ENCODE assay signal across 11 cellular contexts in genomic region chr7:41628926-41629325, GRCh38.
A peak's percentile ranks its signal among the peaks of the same experiment; 100 is the strongest.
DNase-seq lines count a peak whose midpoint lies in the region; ATAC-seq, FAIRE-seq and TF ChIP-seq lines count a peak whose summit lies in the region.
"Had no signal": no experiment of that assay in that cellular context is flagged by ENCODE, and none has a peak within 500 bp of the region (broad histone marks: within the 10 kb centered on the region; RNA-seq: fewer than 3 reads in every experiment).

No MANE protein-coding gene starts in this region.

- H3K9me3 Mint-ChIP-seq in stimulated activated naive CD8-positive, alpha-beta T cell treated with anti-CD3 and anti-CD28 coated beads, Interleukin-15, amount 100 ng/mL, for 72 hours = peaks cover 0 to 6% of the 10 kb centered on the region in 2 donors
- no peaks in the 10 kb centered on the region for H3K9me3 Mint-ChIP-seq in astrocyte (ENCODE audit: unreplicated experiment)

- TF ChIP-seq CTCF in astrocyte (IDR thresholded peaks at IDR 0.05; ENCODE audit: insufficient read depth, low read depth, low read length) (no peak), lower lobe of right lung (IDR thresholded peaks at IDR 0.05) (no peak)

- H4K20me1 ChIP-seq in astrocyte (ENCODE audit: insufficient read depth, low read length) = no peaks in the 10 kb centered on the region

- peak; percentile 19 for ATAC-seq in stimulated activated naive CD8-positive, alpha-beta T cell treated with anti-CD3 and anti-CD28 coated beads, Interleukin-15, Interleukin-2, amounts not matched to agents 100 U/mL and 50 U/mL, for 24 hours
- no peak for ATAC-seq in stimulated activated naive CD8-positive, alpha-beta T cell treated with anti-CD3 and anti-CD28 coated beads, Interleukin-15, amount 100 ng/mL, for 72 hours
- no peak for ATAC-seq in lower lobe of right lung
- ATAC-seq: left lung had no signal

- H3K4me2 ChIP-seq in astrocyte (ENCODE audit: low read length) = peak overlapping the region; percentile 11

- H3K9me3 ChIP-seq in astrocyte (ENCODE audit: insufficient read depth, low read depth, low read length) (no peaks in the 10 kb centered on the region), lower lobe of right lung (no peaks in the 10 kb centered on the region)
- H3K9me3 ChIP-seq: left lung, neutrophil had no signal

- H3K4me3 ChIP-seq in astrocyte (ENCODE audit: insufficient read depth, low read depth, low read length) = no peak overlapping the region
- no peak overlapping the region for H3K4me3 ChIP-seq in lower lobe of right lung
- H3K4me3 ChIP-seq: left lung had no signal

- peak; percentile 67 for FAIRE-seq in astrocyte (lab: Jason Lieb, UNC)

- H2AFZ ChIP-seq in astrocyte (ENCODE audit: low read depth, low read length) = no peak overlapping the region

- H3K36me3 Mint-ChIP-seq in astrocyte (ENCODE audit: low read depth, unreplicated experiment) = no peaks in the 10 kb centered on the region

- no peaks in the 10 kb centered on the region for H3K36me3 ChIP-seq in astrocyte (ENCODE audit: insufficient read depth, low read length)
- no peaks in the 10 kb centered on the region for H3K36me3 ChIP-seq in lower lobe of right lung
- H3K36me3 ChIP-seq: left lung, neutrophil had no signal

- H3K27ac ChIP-seq in astrocyte (ENCODE audit: low read depth, low read length) (no peak overlapping the region), lower lobe of right lung (no peak overlapping the region)
- H3K27ac ChIP-seq: left lung, neutrophil had no signal

- no peaks in the 10 kb centered on the region for H3K4me1 ChIP-seq in astrocyte (ENCODE audit: insufficient read depth, low read length)
- no peaks in the 10 kb centered on the region for H3K4me1 ChIP-seq in lower lobe of right lung
- H3K4me1 ChIP-seq: left lung had no signal

- H3K27me3 ChIP-seq in astrocyte (ENCODE audit: insufficient read depth, low read length) (no peaks in the 10 kb centered on the region), lower lobe of right lung (ENCODE audit: low read depth) (no peaks in the 10 kb centered on the region)
- H3K27me3 ChIP-seq: left lung, neutrophil had no signal

- H3K9ac ChIP-seq in astrocyte (ENCODE audit: low read length) = no peak overlapping the region

- H3K79me2 ChIP-seq in astrocyte (ENCODE audit: insufficient read depth, low read length) = no peaks in the 10 kb centered on the region

- no peak overlapping the region for H3K4me3 Mint-ChIP-seq in stimulated activated naive CD8-positive, alpha-beta T cell treated with anti-CD3 and anti-CD28 coated beads, Interleukin-15, amount 100 ng/mL, for 72 hours
- H3K4me3 Mint-ChIP-seq in astrocyte (ENCODE audit: unreplicated experiment) = no peak overlapping the region

- no peaks in the 10 kb centered on the region for H3K4me1 Mint-ChIP-seq in stimulated activated naive CD8-positive, alpha-beta T cell treated with anti-CD3 and anti-CD28 coated beads, Interleukin-15, amount 100 ng/mL, for 72 hours
- peaks cover 20% of the 10 kb centered on the region for H3K4me1 Mint-ChIP-seq in astrocyte (ENCODE audit: low read depth, unreplicated experiment)

- no peaks in the 10 kb centered on the region for H3K27me3 Mint-ChIP-seq in stimulated activated naive CD8-positive, alpha-beta T cell treated with anti-CD3 and anti-CD28 coated beads, Interleukin-15, amount 100 ng/mL, for 72 hours
- no peaks in the 10 kb centered on the region for H3K27me3 Mint-ChIP-seq in astrocyte (ENCODE audit: low read depth, unreplicated experiment)

- intact Hi-C loops in lower lobe of right lung (cut with DNase I) = no loop called here

- no peak for DNase-seq in stimulated activated naive CD8-positive, alpha-beta T cell treated with anti-CD3 and anti-CD28 coated beads, Interleukin-15, Interleukin-2, amounts not matched to agents 100 U/mL and 50 U/mL, for 24 hours
- no peak for DNase-seq in stimulated activated naive CD8-positive, alpha-beta T cell treated with anti-CD3 and anti-CD28 coated beads, Interleukin-15, amount 100 ng/mL, for 72 hours
- DNase-seq in astrocyte (ENCODE audit: low read depth) (peak; percentile 53), inferior parietal cortex (ENCODE audit: extremely low spot score) (peak; percentile 32), lower lobe of right lung (no peak), HT-29 (ENCODE audit: low spot score) (no peak), NCI-H2171 treated with DMSO at 0.1 percent for 48 hours (lab: John Stamatoyannopoulos, UW) (no peak), DMS153 (lab: John Stamatoyannopoulos, UW) (no peak)
- DNase-seq: left lung, NCI-H2081 treated with DMSO at 0.1 percent for 48 hours had no signal

- no peak overlapping the region for H3K27ac Mint-ChIP-seq in stimulated activated naive CD8-positive, alpha-beta T cell treated with anti-CD3 and anti-CD28 coated beads, Interleukin-15, amount 100 ng/mL, for 72 hours
- H3K27ac Mint-ChIP-seq in astrocyte (ENCODE audit: unreplicated experiment) = no peak overlapping the region

Comparison
In these comparisons a context has a peak if more than half of its experiments do, and no peak if none do; other contexts are left out.
1. DNase-seq: peak in astrocyte (single experiment) and inferior parietal cortex (single experiment); none in stimulated activated naive CD8-positive, alpha-beta T cell treated with anti-CD3 and anti-CD28 coated beads, Interleukin-15, Interleukin-2, amounts not matched to agents 100 U/mL and 50 U/mL, for 24 hours (single experiment), stimulated activated naive CD8-positive, alpha-beta T cell treated with anti-CD3 and anti-CD28 coated beads, Interleukin-15, amount 100 ng/mL, for 72 hours (0 of 2), lower lobe of right lung (single experiment), HT-29 (single experiment), NCI-H2171 treated with DMSO at 0.1 percent for 48 hours (single experiment) and DMS153 (single experiment).